1 cellular context compared by ENCODE assay signal in the genomic region with DNA sequence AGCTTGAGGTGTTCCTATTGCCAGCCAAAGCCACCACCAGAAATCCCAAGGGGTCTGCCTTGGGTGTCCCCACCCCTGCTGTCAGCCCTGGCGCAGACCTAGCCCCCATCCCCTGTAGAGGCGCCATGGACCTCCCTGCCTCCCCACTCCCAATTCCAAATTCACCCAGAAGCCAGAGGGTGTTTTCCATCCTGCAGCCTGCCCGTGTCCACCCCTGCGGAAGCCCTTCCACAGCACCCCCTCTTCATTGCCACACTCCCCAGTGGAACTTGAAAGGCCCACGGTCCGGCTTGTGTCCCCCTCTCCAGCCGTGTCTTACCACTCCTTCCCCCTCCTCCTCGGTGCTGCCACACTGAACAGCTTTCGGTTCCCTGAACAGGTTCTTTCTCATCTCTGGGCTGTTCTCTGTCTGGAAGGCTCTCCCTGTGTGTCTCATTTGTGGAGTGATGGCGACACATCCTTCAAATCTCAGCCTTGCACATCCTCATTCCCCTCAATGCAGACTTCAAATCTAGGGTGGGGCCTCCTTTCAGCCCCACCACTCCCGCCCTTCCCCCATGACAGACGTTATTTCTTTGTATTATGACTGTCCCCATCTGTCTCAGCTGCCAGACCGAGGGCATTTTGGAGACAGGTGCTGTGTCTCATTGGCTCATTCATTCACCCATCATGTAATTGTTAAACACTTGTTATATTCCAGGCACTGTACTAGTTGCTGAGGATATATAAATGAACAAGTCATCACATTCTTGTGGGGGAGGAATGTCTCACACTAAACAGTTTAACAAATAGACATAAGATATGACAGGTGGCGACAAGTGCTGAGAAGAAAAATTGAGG.
A peak's percentile ranks its signal among the peaks of the same experiment; 100 is the strongest.
TF ChIP-seq lines count a peak whose summit lies in the region.

No MANE protein-coding gene starts in this region.

TF ChIP-seq in K562, 482 proteins besides CTCF, POLR2A, EP300 and RAD21:
- TF ChIP-seq MNT (conservative IDR thresholded peaks at IDR 0.05), result no peak
- TF ChIP-seq RBM25 (IDR thresholded peaks at IDR 0.05; ENCODE audit: low read depth, low read length, severe bottlenecking), result peak; percentile 50
